In genomic region chr17:74770498-74771318, GRCh38 we compare ENCODE assay signal across 1 cellular context.
TF ChIP-seq lines count a peak whose summit lies in the region.

No MANE protein-coding gene starts in this region.

TF ChIP-seq in HepG2, 621 proteins besides CTCF, POLR2A, EP300 and RAD21 (continued from another document and continues in another):
- TF ChIP-seq ELK4 (CRISPR knock-in tag; IDR thresholded peaks at IDR 0.05; ENCODE audit: borderline replicate concordance) = no peak
- peak; percentile 56; the same call in 1 of the 2 replicates for TF ChIP-seq FOXA3 (CRISPR knock-in tag; IDR thresholded peaks at IDR 0.05)
- no peak for TF ChIP-seq ZNF17 (CRISPR knock-in tag; IDR thresholded peaks at IDR 0.05)
- no peak for TF ChIP-seq ZBTB21 (CRISPR knock-in tag; IDR thresholded peaks at IDR 0.05)
- peak; percentile 60 for TF ChIP-seq RBFOX2 (IDR thresholded peaks at IDR 0.05; ENCODE audit: low read depth, low read length)
- TF ChIP-seq AHR (CRISPR knock-in tag; IDR thresholded peaks at IDR 0.05) = 0 out of 2 replicates have a peak, but pooled peaks have one; percentile 7
- TF ChIP-seq MBNL3 (CRISPR knock-in tag; conservative IDR thresholded peaks at IDR 0.05) = 0 out of 2 replicates have a peak, but pooled peaks have one; percentile 12
- TF ChIP-seq SOX5 (CRISPR knock-in tag; IDR thresholded peaks at IDR 0.05; ENCODE audit: borderline replicate concordance) = peak; percentile 34; the same call in 1 of the 2 replicates
- no peak for TF ChIP-seq ZNF30 (CRISPR knock-in tag; IDR thresholded peaks at IDR 0.05)
- TF ChIP-seq YEATS2 (CRISPR knock-in tag; IDR thresholded peaks at IDR 0.05; ENCODE audit: borderline replicate concordance) = peak; percentile 70; the same call in 1 of the 2 replicates
- no peak; the same call in 1 of the 2 replicates for TF ChIP-seq MTERF4 (CRISPR knock-in tag; IDR thresholded peaks at IDR 0.05)
- TF ChIP-seq ZNF775 (CRISPR knock-in tag; IDR thresholded peaks at IDR 0.05; ENCODE audit: borderline replicate concordance) = no peak
- TF ChIP-seq PITX1 (CRISPR knock-in tag; IDR thresholded peaks at IDR 0.05) = no peak
- no peak for TF ChIP-seq FOXP4 (CRISPR knock-in tag; IDR thresholded peaks at IDR 0.05)
- TF ChIP-seq ZNF891 (CRISPR knock-in tag; IDR thresholded peaks at IDR 0.05) = no peak
- TF ChIP-seq TP53 (CRISPR knock-in tag; conservative IDR thresholded peaks at IDR 0.05) = no peak
- TF ChIP-seq KMT2A (CRISPR knock-in tag; IDR thresholded peaks at IDR 0.05) = no peak
- TF ChIP-seq GRHL1 (CRISPR knock-in tag; conservative IDR thresholded peaks at IDR 0.05) = no peak
- no peak for TF ChIP-seq ZNF331 (CRISPR knock-in tag; IDR thresholded peaks at IDR 0.05)
- TF ChIP-seq ZNF121 (CRISPR knock-in tag; IDR thresholded peaks at IDR 0.05) = peak; percentile 67
- TF ChIP-seq ZNF281 (CRISPR knock-in tag; IDR thresholded peaks at IDR 0.05; ENCODE audit: borderline replicate concordance) = peak; percentile 68; the same call in 1 of the 2 replicates
- TF ChIP-seq NCOA1 (CRISPR knock-in tag; IDR thresholded peaks at IDR 0.05) = no peak
- TF ChIP-seq LRRFIP1 (CRISPR knock-in tag; conservative IDR thresholded peaks at IDR 0.05) = no peak
- no peak for TF ChIP-seq AHDC1 (CRISPR knock-in tag; IDR thresholded peaks at IDR 0.05; ENCODE audit: borderline replicate concordance)
- TF ChIP-seq TFAP4 (IDR thresholded peaks at IDR 0.05; ENCODE audit: borderline replicate concordance, low read depth) = no peak
- peak; percentile 96 for TF ChIP-seq AGO2 (optimal IDR thresholded peaks at IDR 0.05; ENCODE audit: low read depth, low read length)
- TF ChIP-seq CC2D1A (CRISPR knock-in tag; IDR thresholded peaks at IDR 0.05) = no peak
- TF ChIP-seq THRA (CRISPR knock-in tag; IDR thresholded peaks at IDR 0.05; ENCODE audit: borderline replicate concordance) = no peak
- TF ChIP-seq PPARG (CRISPR knock-in tag; conservative IDR thresholded peaks at IDR 0.05) = peak; percentile 47
- no peak for TF ChIP-seq HOXA7 (CRISPR knock-in tag; IDR thresholded peaks at IDR 0.05)
- TF ChIP-seq ZNF850 (CRISPR knock-in tag; conservative IDR thresholded peaks at IDR 0.05) = no peak
- TF ChIP-seq E2F2 (CRISPR knock-in tag; IDR thresholded peaks at IDR 0.05; ENCODE audit: borderline replicate concordance) = no peak
- no peak for TF ChIP-seq ZNF883 (CRISPR knock-in tag; IDR thresholded peaks at IDR 0.05; ENCODE audit: not compliant biosample characterization)
